26 cellular contexts compared by ENCODE assay signal in the genomic region with DNA sequence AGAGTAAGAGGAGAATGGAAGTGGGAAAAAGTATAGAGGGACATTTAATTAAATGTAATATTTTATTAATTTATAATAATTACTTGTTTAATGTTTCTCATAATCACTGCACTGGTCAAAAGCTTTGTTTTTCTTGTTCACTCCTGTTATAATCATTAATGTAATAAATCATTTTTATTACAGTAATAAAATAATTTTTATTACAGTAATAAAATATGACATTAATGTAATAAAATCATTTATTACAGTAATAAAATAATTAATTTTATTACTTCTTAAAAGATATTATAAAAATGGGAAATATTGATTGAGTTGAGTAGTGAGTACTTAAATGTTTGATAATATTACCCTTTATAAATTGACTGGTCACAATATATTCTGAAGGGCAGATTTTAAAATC.
"Had no signal": no experiment of that assay in that cellular context is flagged by ENCODE, and none has a peak within 500 bp of the region (broad histone marks: within the 10 kb centered on the region; RNA-seq: fewer than 3 reads in every experiment).

No MANE protein-coding gene starts in this region.

- H3K36me3 Mint-ChIP-seq: stimulated activated effector memory CD8-positive, alpha-beta T cell treated with anti-CD3 and anti-CD28 coated beads, Interleukin-12 subunit alpha, Interleukin-12 subunit beta, amount 100 ng/mL, for 72 hours had no signal

- DNase-seq: islet precursor cell; kidney glomerular epithelial cell; left cardiac atrium; left lung; lower lobe of right lung; mammary epithelial cell; mesenchymal stem cell; naive thymus-derived CD8-positive, alpha-beta T cell; nucleus accumbens; right lobe of liver; stimulated activated CD4-positive, alpha-beta T cell treated with anti-CD3 and anti-CD28 coated beads, Interleukin-12 subunit alpha, Interleukin-12 subunit beta, amount 100 ng/mL, for 4 hours; stimulated activated CD4-positive, alpha-beta T cell treated with anti-CD3 and anti-CD28 coated beads, Interleukin-4, amount 100 ng/mL, for 24 hours; stimulated activated naive CD4-positive, alpha-beta T cell; tibial artery; trophoblast cell; upper lobe of right lung had no signal

- H3K4me1 ChIP-seq: left lung, lower lobe of right lung, parathyroid adenoma, right atrium auricular region, right lobe of liver, suprapubic skin, tibial artery, upper lobe of right lung had no signal

- H3K27me3 ChIP-seq: hepatocyte, left lung, right atrium auricular region, right lobe of liver, suprapubic skin, tibial artery, upper lobe of right lung had no signal

- H3K27ac Mint-ChIP-seq: naive thymus-derived CD8-positive, alpha-beta T cell; nephron; stimulated activated effector memory CD8-positive, alpha-beta T cell treated with anti-CD3 and anti-CD28 coated beads, Interleukin-12 subunit alpha, Interleukin-12 subunit beta, amount 100 ng/mL, for 72 hours; stimulated activated naive CD8-positive, alpha-beta T cell treated with anti-CD3 and anti-CD28 coated beads, Interleukin-15, Interleukin-2, amounts not matched to agents 100 ng/mL and 50 ng/mL, for 24 hours had no signal

- H3K27ac ChIP-seq: hepatocyte, left lung, lower lobe of right lung, parathyroid adenoma, right atrium auricular region, right lobe of liver, suprapubic skin, thoracic aorta, tibial artery, upper lobe of right lung had no signal

- H3K9me3 ChIP-seq: lower lobe of right lung, right atrium auricular region, right lobe of liver, thoracic aorta, tibial artery, upper lobe of right lung had no signal

- H3K27me3 Mint-ChIP-seq: naive thymus-derived CD8-positive, alpha-beta T cell; stimulated activated naive CD8-positive, alpha-beta T cell treated with anti-CD3 and anti-CD28 coated beads, Interleukin-15, Interleukin-2, amounts not matched to agents 100 ng/mL and 50 ng/mL, for 24 hours had no signal

- H3K4me1 Mint-ChIP-seq: naive thymus-derived CD8-positive, alpha-beta T cell; nephron; stimulated activated effector memory CD8-positive, alpha-beta T cell treated with anti-CD3 and anti-CD28 coated beads, Interleukin-12 subunit alpha, Interleukin-12 subunit beta, amount 100 ng/mL, for 72 hours had no signal

- H3K36me3 ChIP-seq: left lung, lower lobe of right lung, right atrium auricular region, right lobe of liver, suprapubic skin, thoracic aorta, tibial artery, upper lobe of right lung had no signal

- ATAC-seq: left cardiac atrium; left lung; lower lobe of right lung; naive thymus-derived CD8-positive, alpha-beta T cell; right lobe of liver; stimulated activated effector memory CD8-positive, alpha-beta T cell treated with anti-CD3 and anti-CD28 coated beads, Interleukin-12 subunit alpha, Interleukin-12 subunit beta, amount 100 ng/mL, for 72 hours; upper lobe of right lung had no signal

- H3K4me3 ChIP-seq: hepatocyte, left lung, lower lobe of right lung, right atrium auricular region, right lobe of liver, suprapubic skin, thoracic aorta, tibial artery, upper lobe of right lung had no signal

- FAIRE-seq: urothelium cell line had no signal

- H3K4me3 Mint-ChIP-seq: naive thymus-derived CD8-positive, alpha-beta T cell; nephron; neural crest cell; stimulated activated effector memory CD8-positive, alpha-beta T cell treated with anti-CD3 and anti-CD28 coated beads, Interleukin-12 subunit alpha, Interleukin-12 subunit beta, amount 100 ng/mL, for 72 hours; stimulated activated naive CD8-positive, alpha-beta T cell treated with anti-CD3 and anti-CD28 coated beads, Interleukin-15, Interleukin-2, amounts not matched to agents 100 ng/mL and 50 ng/mL, for 24 hours had no signal
